8 cellular contexts compared by ENCODE assay signal in the genomic region with DNA sequence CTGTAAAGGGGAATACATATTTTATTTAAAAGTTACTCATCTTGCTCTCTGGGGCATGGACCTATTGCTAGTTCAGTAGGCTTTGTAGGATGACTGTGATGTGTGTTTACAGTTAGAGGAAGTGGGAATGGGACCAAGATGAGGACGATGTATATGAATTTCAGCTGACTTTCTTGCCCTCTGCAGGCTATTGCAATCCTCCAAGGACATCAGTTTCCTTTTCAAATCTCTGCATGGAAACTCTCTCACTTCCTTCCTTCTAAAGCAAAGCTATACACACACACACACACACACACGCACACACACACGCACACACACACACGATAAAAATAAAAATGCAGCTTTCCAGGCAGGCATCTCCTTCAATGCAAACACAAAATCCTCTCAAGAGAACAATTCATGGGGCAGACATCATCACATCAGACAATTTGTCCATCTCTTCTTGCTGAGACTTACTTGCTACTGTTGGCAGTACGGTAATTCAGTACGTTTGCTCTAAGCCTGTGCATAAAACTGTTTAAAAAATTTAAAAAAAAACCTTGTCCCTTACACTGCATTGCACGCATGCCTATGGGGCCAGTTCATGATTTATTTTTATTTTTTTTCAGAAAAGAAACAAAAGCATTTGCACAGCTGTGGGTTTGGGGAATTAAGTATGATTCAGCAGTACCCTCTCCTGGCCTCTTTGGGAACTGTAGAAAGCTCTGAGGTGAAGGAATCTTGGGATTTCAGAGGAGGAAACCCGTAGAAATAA. TPM values are rescaled to one million over a fixed set of nuclear protein-coding genes. Genes with fewer than 3 reads are reported as not detected.
DNase-seq lines count a peak whose midpoint lies in the region; ATAC-seq, FAIRE-seq and TF ChIP-seq lines count a peak whose summit lies in the region.

No MANE protein-coding gene starts in this region.

- FAIRE-seq in K562 (lab: Jason Lieb, UNC), result no peak

- no peak overlapping the region for H2AFZ ChIP-seq in K562 (ENCODE audit: low read depth, low read length)

- 4% methylated on average over 6 of the region's 8 CpGs for WGBS in K562 (ENCODE audit: insufficient coverage, low coverage, missing lambda C conversion rate)

- H3K4me1 ChIP-seq in K562 (replicated peaks in 1 of 2; ENCODE audit: control insufficient read depth in 2 of 2, insufficient read depth in 2 of 2, low read length in 2 of 2), result no peaks in the 10 kb centered on the region

- TF ChIP-seq CTCF in GM12872 (IDR thresholded peaks at IDR 0.05; ENCODE audit: insufficient read depth, low read depth, low read length) (peak; percentile 57), K562 (IDR thresholded peaks at IDR 0.05 in 2 of 3, conservative IDR thresholded peaks at IDR 0.05 in 1 of 3; ENCODE audit: insufficient read depth in 2 of 3, low read depth in 1 of 3, low read length in 3 of 3) (peak; percentile 22 to 54 (median 45); a peak in 4 of 6 replicates)

- no peak overlapping the region for H3K4me3 ChIP-seq in K562

- H3K27me3 Mint-ChIP-seq in stimulated activated memory B cell treated with anti-CD40 and anti-IgM and Interleukin-4, amounts not matched to agents 10 μg/mL and 1 μg/mL and 100 μg/mL, for 72 hours, result peaks cover 19% of the 10 kb centered on the region

- no peak overlapping the region for H3K4me3 Mint-ChIP-seq in stimulated activated memory B cell treated with anti-CD40 and anti-IgM and Interleukin-4, amounts not matched to agents 10 μg/mL and 1 μg/mL and 100 μg/mL, for 72 hours

- no peak for TF ChIP-seq POLR2A in K562 (conservative IDR thresholded peaks at IDR 0.05)

- in situ Hi-C loops in K562 (cut with MboI), result no loop called here

- POLR2A ChIA-PET in K562 (lab: Yijun Ruan, JAX), result no interaction called here

- no peaks in the 10 kb centered on the region for H3K36me3 ChIP-seq in K562 (ENCODE audit: control insufficient read depth, insufficient read depth, low read length)

- H3K27me3 ChIP-seq in K562 (ENCODE audit: control insufficient read depth in 2 of 2, insufficient read depth in 2 of 2, low read length in 2 of 2), result no peaks in the 10 kb centered on the region; a peak in 1 of 5 replicates

- no peaks in the 10 kb centered on the region for H3K36me3 Mint-ChIP-seq in stimulated activated memory B cell treated with anti-CD40 and anti-IgM and Interleukin-4, amounts not matched to agents 10 μg/mL and 1 μg/mL and 100 μg/mL, for 72 hours

- TF ChIP-seq EP300 in K562 (IDR thresholded peaks at IDR 0.05; ENCODE audit: low read length), result no peak

- CTCF ChIA-PET in K562 (lab: Yijun Ruan, JAX; ENCODE audit: low intra/inter-chr PET ratio), result no interaction called here

- no peak overlapping the region for H3K9ac ChIP-seq in K562 (ENCODE audit: insufficient read depth in 1 of 2, low read depth in 2 of 2, low read length in 2 of 2)

- TF ChIP-seq RAD21 in K562 (CRISPR knock-in tag; conservative IDR thresholded peaks at IDR 0.05 in 1 of 2, IDR thresholded peaks at IDR 0.05 in 1 of 2), result peak; percentile 33 to 59

- peaks cover 11% of the 10 kb centered on the region for H3K4me1 Mint-ChIP-seq in stimulated activated memory B cell treated with anti-CD40 and anti-IgM and Interleukin-4, amounts not matched to agents 10 μg/mL and 1 μg/mL and 100 μg/mL, for 72 hours

- no peaks in the 10 kb centered on the region for H3K9me3 Mint-ChIP-seq in stimulated activated memory B cell treated with anti-CD40 and anti-IgM and Interleukin-4, amounts not matched to agents 10 μg/mL and 1 μg/mL and 100 μg/mL, for 72 hours

- H3K4me2 ChIP-seq in K562 (ENCODE audit: insufficient read depth, low read length), result no peak overlapping the region

- H3K27ac ChIP-seq in K562 (ENCODE audit: extremely low read depth, low read depth, low read length), result no peak overlapping the region

- H3K79me2 ChIP-seq in K562 (ENCODE audit: control insufficient read depth, insufficient read depth, low read length), result no peaks in the 10 kb centered on the region

- no peak overlapping the region for H3K27ac Mint-ChIP-seq in stimulated activated memory B cell treated with anti-CD40 and anti-IgM and Interleukin-4, amounts not matched to agents 10 μg/mL and 1 μg/mL and 100 μg/mL, for 72 hours

- H4K20me1 ChIP-seq in K562 (replicated peaks; ENCODE audit: control insufficient read depth, insufficient read depth, low read length), result no peaks in the 10 kb centered on the region

- no TSS peak for BruUV-seq in K562 (replicated peaks; lab: Mats Ljungman, UMichigan)

- intact Hi-C loops in K562 (cut with micrococcal nuclease), result loop anchor here (5.0 kb wide), 2 partner anchors 147 to 427 kb away; no protein-coding TSS in a partner anchor

- H3K9me1 ChIP-seq in K562 (ENCODE audit: control insufficient read depth, insufficient read depth, low read length), result no peaks in the 10 kb centered on the region

- peak; percentile 72 for DNase-seq in AG08396 (ENCODE audit: low spot score)
- DNase-seq in NCI-H774 (lab: John Stamatoyannopoulos, UW), result peak; percentile 55
- DNase-seq in K562 (ENCODE audit: extremely low read depth in 1 of 4, low spot score in 3 of 4), result peak in 3 of 4 experiments; percentile 7 to 13 (median 7)
- DNase-seq in inferior parietal cortex (ENCODE audit: extremely low spot score), result peak; percentile 80

- H3K9me3 ChIP-seq in K562 (replicated peaks; ENCODE audit: control insufficient read depth, insufficient read depth, low read depth, low read length), result no peaks in the 10 kb centered on the region

- ATAC-seq in K562 (peak; percentile 49; the same call in 1 of the 3 replicates), GM21447 (IDR thresholded peaks at IDR 0.05; ENCODE audit: unreplicated experiment) (no peak), GM19035 (IDR thresholded peaks at IDR 0.05; ENCODE audit: unreplicated experiment) (no peak)
- peak; percentile 53 for ATAC-seq in stimulated activated memory B cell treated with anti-CD40 and anti-IgM and Interleukin-4, amounts not matched to agents 10 μg/mL and 1 μg/mL and 100 μg/mL, for 72 hours

TF ChIP-seq in K562, 482 proteins besides CTCF, POLR2A, EP300 and RAD21 (continues in another document):
- TF ChIP-seq ZNF197 (CRISPR knock-in tag; IDR thresholded peaks at IDR 0.05; ENCODE audit: low read depth), result no peak
- no peak for TF ChIP-seq SETDB1 (IDR thresholded peaks at IDR 0.05; ENCODE audit: low read length)
- TF ChIP-seq CXXC5 (CRISPR knock-in tag; IDR thresholded peaks at IDR 0.05), result no peak
- no peak for TF ChIP-seq RFX1 (IDR thresholded peaks at IDR 0.05)
- TF ChIP-seq EHMT2 (IDR thresholded peaks at IDR 0.05), result no peak
- TF ChIP-seq, protein P1, sequence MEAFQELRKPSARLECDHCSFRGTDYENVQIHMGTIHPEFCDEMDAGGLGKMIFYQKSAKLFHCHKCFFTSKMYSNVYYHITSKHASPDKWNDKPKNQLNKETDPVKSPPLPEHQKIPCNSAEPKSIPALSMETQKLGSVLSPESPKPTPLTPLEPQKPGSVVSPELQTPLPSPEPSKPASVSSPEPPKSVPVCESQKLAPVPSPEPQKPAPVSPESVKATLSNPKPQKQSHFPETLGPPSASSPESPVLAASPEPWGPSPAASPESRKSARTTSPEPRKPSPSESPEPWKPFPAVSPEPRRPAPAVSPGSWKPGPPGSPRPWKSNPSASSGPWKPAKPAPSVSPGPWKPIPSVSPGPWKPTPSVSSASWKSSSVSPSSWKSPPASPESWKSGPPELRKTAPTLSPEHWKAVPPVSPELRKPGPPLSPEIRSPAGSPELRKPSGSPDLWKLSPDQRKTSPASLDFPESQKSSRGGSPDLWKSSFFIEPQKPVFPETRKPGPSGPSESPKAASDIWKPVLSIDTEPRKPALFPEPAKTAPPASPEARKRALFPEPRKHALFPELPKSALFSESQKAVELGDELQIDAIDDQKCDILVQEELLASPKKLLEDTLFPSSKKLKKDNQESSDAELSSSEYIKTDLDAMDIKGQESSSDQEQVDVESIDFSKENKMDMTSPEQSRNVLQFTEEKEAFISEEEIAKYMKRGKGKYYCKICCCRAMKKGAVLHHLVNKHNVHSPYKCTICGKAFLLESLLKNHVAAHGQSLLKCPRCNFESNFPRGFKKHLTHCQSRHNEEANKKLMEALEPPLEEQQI (IDR thresholded peaks at IDR 0.05), result no peak

RNA-seq across cellular contexts. Expression of gene ICOS, which starts 27.2 kb away (rescaled TPM):
- total RNA-seq in K562 (2011; cell fraction: chromatin; rRNA removed; ENCODE audit: low replicate concordance), result not detected in 2 replicates
- total RNA-seq in K562 (2011; cell fraction: nucleolus; rRNA removed), result not detected in 2 replicates
- total RNA-seq in K562 (2011; cell fraction: nucleoplasm; rRNA removed), result not detected in 2 replicates
- total RNA-seq in K562 (2014; rRNA removed), result not detected in 2 replicates
- total RNA-seq in K562 (2014; rRNA removed; fragmentation: Illumina TruSeq; extraction: Trizol), result not detected in 2 replicates
- total RNA-seq in K562 (2015; rRNA removed; fragmentation: Illumina TruSeq; extraction: Trizol), result not detected in 2 replicates
- 0.27 TPM in 1 of 2 replicates, not detected in the other for total RNA-seq in K562 (2021)
- polyA plus RNA-seq in K562 (2011; rRNA removed), result not detected in 2 replicates
- not detected in 2 replicates for polyA plus RNA-seq in K562 (2011; cell fraction: cytosol; rRNA removed)
- polyA plus RNA-seq in K562 (2011; cell fraction: nucleus; rRNA removed), result not detected in 2 replicates
- polyA plus RNA-seq in K562 (2012), result not detected in 2 replicates
- polyA plus RNA-seq in K562 (2014; fragmentation: Illumina TruSeq; extraction: Trizol), result not detected in 2 replicates
- polyA plus RNA-seq in K562 (2014; fragmentation: Nextera tagmentation; extraction: Ambion mirVana), result not detected
- polyA plus RNA-seq in K562 (2014; rRNA removed), result not detected in 2 replicates
- polyA minus RNA-seq in K562 (2011; rRNA and poly(A)+ RNA removed), result not detected in 2 replicates
- polyA minus RNA-seq in K562 (2011; cell fraction: cytosol; rRNA and poly(A)+ RNA removed), result not detected in 2 replicates
- not detected in 2 replicates for polyA minus RNA-seq in K562 (2011; cell fraction: nucleus; rRNA and poly(A)+ RNA removed)

RNA-seq across cellular contexts. Expression of gene CTLA4, which starts 41.8 kb away (rescaled TPM):
- total RNA-seq in K562 (2011; cell fraction: chromatin; rRNA removed; ENCODE audit: low replicate concordance), result not detected in 2 replicates
- total RNA-seq in K562 (2011; cell fraction: nucleolus; rRNA removed), result not detected in 2 replicates
- not detected in 2 replicates for total RNA-seq in K562 (2011; cell fraction: nucleoplasm; rRNA removed)
- total RNA-seq in K562 (2014; rRNA removed), result not detected in 2 replicates
- 0.22 TPM in 1 of 2 replicates, not detected in the other for total RNA-seq in K562 (2014; rRNA removed; fragmentation: Illumina TruSeq; extraction: Trizol)
- total RNA-seq in K562 (2015; rRNA removed; fragmentation: Illumina TruSeq; extraction: Trizol), result 0.11 TPM in 1 of 2 replicates, not detected in the other
- total RNA-seq in K562 (2021), result 0.11 and 0.40 TPM in 2 replicates
- polyA plus RNA-seq in K562 (2011; rRNA removed), result not detected in 2 replicates
- not detected in 2 replicates for polyA plus RNA-seq in K562 (2011; cell fraction: cytosol; rRNA removed)
- polyA plus RNA-seq in K562 (2011; cell fraction: nucleus; rRNA removed), result not detected in 2 replicates
- 0.46 TPM in 1 of 2 replicates, not detected in the other for polyA plus RNA-seq in K562 (2012)
- polyA plus RNA-seq in K562 (2014; fragmentation: Illumina TruSeq; extraction: Trizol), result 0.10 and 0.11 TPM in 2 replicates
- under 1 TPM in 1 of 2 experiments, not detected in 1; 0.10 TPM for polyA plus RNA-seq in K562 (2014; fragmentation: Nextera tagmentation; extraction: Ambion mirVana)
- 0.08 and 0.17 TPM in 2 replicates for polyA plus RNA-seq in K562 (2014; rRNA removed)
- not detected in 2 replicates for polyA minus RNA-seq in K562 (2011; rRNA and poly(A)+ RNA removed)
- not detected in 2 replicates for polyA minus RNA-seq in K562 (2011; cell fraction: cytosol; rRNA and poly(A)+ RNA removed)
- not detected in 2 replicates for polyA minus RNA-seq in K562 (2011; cell fraction: nucleus; rRNA and poly(A)+ RNA removed)

Comparison
In these comparisons a context has a peak if more than half of its experiments do, and no peak if none do; other contexts are left out.
1. DNase-seq: peak in every context shown above with its lines; median percentile 80 in inferior parietal cortex; 72 in AG08396; 55 in NCI-H774; 7 in K562.
2. ATAC-seq: peak in K562 (single experiment) and stimulated activated memory B cell treated with anti-CD40 and anti-IgM and Interleukin-4, amounts not matched to agents 10 μg/mL and 1 μg/mL and 100 μg/mL, for 72 hours (single experiment); none in GM21447 (single experiment) and GM19035 (single experiment).